Comparison of ENCODE assay signal across 10 cellular contexts in genomic region chr2:127157651-127158460, GRCh38. TPM values are rescaled to one million over a fixed set of nuclear protein-coding genes. Genes with fewer than 3 reads are reported as not detected.
A peak's percentile ranks its signal among the peaks of the same experiment; 100 is the strongest.
DNase-seq lines count a peak whose midpoint lies in the region; ATAC-seq and TF ChIP-seq lines count a peak whose summit lies in the region.
"Had no signal": no experiment of that assay in that cellular context is flagged by ENCODE, and none has a peak within 500 bp of the region (broad histone marks: within the 10 kb centered on the region; RNA-seq: fewer than 3 reads in every experiment).

No MANE protein-coding gene starts in this region.

- no peak overlapping the region for H3K14ac ChIP-seq in H9 (ENCODE audit: insufficient read depth, low read length)

- H2AK5ac ChIP-seq in H9 (ENCODE audit: insufficient read length, low read length), result no peak overlapping the region

- H2BK15ac ChIP-seq in H9 (ENCODE audit: low read depth, low read length), result no peak overlapping the region

- no peak overlapping the region for H2BK120ac ChIP-seq in H9 (ENCODE audit: low read depth, low read length, poor library complexity, severe bottlenecking)

- no peak for DNase-seq in AG10803 (ENCODE audit: low read depth)
- DNase-seq in H9, result peak; percentile 86
- DNase-seq in myocyte (ENCODE audit: low read depth), result peak; percentile 70
- DNase-seq in left colon, result no peak
- DNase-seq in NCI-H187 (lab: John Stamatoyannopoulos, UW), result no peak
- DNase-seq: DMS79, upper lobe of left lung had no signal

- no peak overlapping the region for H3K4me3 ChIP-seq in AG10803 (ENCODE audit: low read length)
- H3K4me3 ChIP-seq: upper lobe of left lung had no signal

- H3K9me3 Mint-ChIP-seq in H9 (peaks cover 0 to 3% of the 10 kb centered on the region in 2 experiments; a peak in 3 of 5 replicates), brain (peaks cover 0 to 10% (median 0%) of the 10 kb centered on the region in 5 experiments)

- intact Hi-C loops in left colon (cut with DNase I, micrococcal nuclease), result no loop called here

- no peak overlapping the region for H3K27ac ChIP-seq in H9 (ENCODE audit: insufficient read length, low read depth, low read length)
- H3K27ac ChIP-seq: upper lobe of left lung had no signal

- H3K56ac ChIP-seq in H9 (ENCODE audit: insufficient read length, low read depth, low read length), result no peak overlapping the region

- H2BK5ac ChIP-seq in H9 (ENCODE audit: insufficient read length, low read length), result no peak overlapping the region

- H3K27ac Mint-ChIP-seq in H9 (no peak overlapping the region; a peak in 1 of 7 replicates), brain (no peak overlapping the region)

- no peak overlapping the region for H3K18ac ChIP-seq in H9 (ENCODE audit: insufficient read length, low read depth, low read length)

- H3K27me3 ChIP-seq in H9 (ENCODE audit: insufficient read depth, low read length), result no peaks in the 10 kb centered on the region
- H3K27me3 ChIP-seq: upper lobe of left lung had no signal

- TF ChIP-seq CTCF in AG10803 (conservative IDR thresholded peaks at IDR 0.05; ENCODE audit: low read length) (peak; percentile 11; the same call in 1 of the 2 replicates), H9 (conservative IDR thresholded peaks at IDR 0.05) (peak; percentile 76), brain (conservative IDR thresholded peaks at IDR 0.05) (peak; percentile 35 to 58)

- H3K79me2 ChIP-seq in H9 (ENCODE audit: insufficient read depth, low read length), result no peaks in the 10 kb centered on the region

- H3K36me3 Mint-ChIP-seq in H9 (ENCODE audit: insufficient read depth in 1 of 3, low read depth in 3 of 3), result no peaks in the 10 kb centered on the region; a peak in 2 of 7 replicates
- H3K36me3 Mint-ChIP-seq in brain, result no peaks in the 10 kb centered on the region

- H3K9me3 ChIP-seq in H9 (ENCODE audit: control insufficient read depth, low read depth, low read length), result no peaks in the 10 kb centered on the region
- H3K9me3 ChIP-seq: upper lobe of left lung had no signal

- no peaks in the 10 kb centered on the region for H3K79me1 ChIP-seq in H9 (ENCODE audit: insufficient read depth, low read depth, low read length, poor library complexity, severe bottlenecking)

- no CpG with 5 or more reads among the region's 15 CpGs for WGBS in H9 (ENCODE audit: extremely low coverage, insufficient read length, low lambda C conversion rate)

- H4K8ac ChIP-seq in H9 (replicated peaks; ENCODE audit: insufficient read length, low read depth, low read length), result no peak overlapping the region

- ATAC-seq in left colon (no peak), HG02623 (IDR thresholded peaks at IDR 0.05; ENCODE audit: unreplicated experiment) (no peak), HG03565 (IDR thresholded peaks at IDR 0.05; ENCODE audit: unreplicated experiment) (no peak)

- H3K4me1 Mint-ChIP-seq in H9 (peaks cover 16 to 17% of the 10 kb centered on the region in 2 experiments), brain (peaks cover 32% of the 10 kb centered on the region)

- no peak overlapping the region for H3T11ph ChIP-seq in H9 (ENCODE audit: low read length)

- H4K5ac ChIP-seq in H9 (ENCODE audit: insufficient read length, low read depth, low read length), result no peak overlapping the region

- H4K20me1 ChIP-seq in H9 (ENCODE audit: control insufficient read depth, insufficient read depth, insufficient read length), result no peaks in the 10 kb centered on the region

- H3K4me2 ChIP-seq in H9 (ENCODE audit: insufficient read depth, insufficient read length, low read length), result no peak overlapping the region

- no peak overlapping the region for H4K91ac ChIP-seq in H9 (ENCODE audit: insufficient read length, low read depth, low read length)

- H3K23me2 ChIP-seq in H9 (ENCODE audit: insufficient read length, low read depth, low read length, poor library complexity, severe bottlenecking), result no peaks in the 10 kb centered on the region

- H3K9ac ChIP-seq in H9 (ENCODE audit: extremely low read depth, insufficient read length, low read length), result no peak overlapping the region

- H2AFZ ChIP-seq in H9 (ENCODE audit: low read length), result no peak overlapping the region

- H3K23ac ChIP-seq in H9 (ENCODE audit: insufficient read length, low read depth, low read length), result no peak overlapping the region

- no peak overlapping the region for H2BK20ac ChIP-seq in H9 (ENCODE audit: low read depth, low read length, poor library complexity, severe bottlenecking)

- H3K27me3 Mint-ChIP-seq in H9 (ENCODE audit: low read depth) (peaks cover 1% of the 10 kb centered on the region; the same call in 1 of the 2 replicates), brain (no peaks in the 10 kb centered on the region)

- no peak overlapping the region for H3K4ac ChIP-seq in H9 (ENCODE audit: low read depth, low read length)

- no peak overlapping the region for H2BK12ac ChIP-seq in H9 (ENCODE audit: insufficient read length, low read depth, low read length)

- H3K4me3 Mint-ChIP-seq in H9 (no peak overlapping the region), brain (no peak overlapping the region)

- no peaks in the 10 kb centered on the region; the same call in 1 of the 2 replicates for H3K4me1 ChIP-seq in H9 (ENCODE audit: insufficient read depth, low read length)

RNA-seq across cellular contexts. Expression of gene BIN1, which starts 50.9 kb away (rescaled TPM):
- total RNA-seq in H9 (2021), result 30.0 and 32.0 TPM in 2 replicates
- 145 TPM for polyA plus RNA-seq in brain (ENCODE audit: insufficient read depth, low read depth, low replicate concordance)
- 3,190 and 3,208 TPM in 2 replicates for total RNA-seq in myocyte
- polyA plus RNA-seq in myocyte (2012), result 771 TPM
- 10 to 100 TPM; 34.3 to 37.2 TPM for total RNA-seq in left colon

Comparison
In these comparisons a context has a peak if more than half of its experiments do, and no peak if none do; other contexts are left out.
1. DNase-seq: peak in H9 (single experiment) and myocyte (single experiment); none in AG10803 (single experiment), left colon (0 of 2) and NCI-H187 (0 of 2).
2. CTCF ChIP-seq: peak in every context shown above with its lines; median percentile 76 in H9; 46 in brain; 11 in AG10803.
3. RNA of gene BIN1, which starts 50.9 kb away (total RNA-seq): 3,190 to 3,208 TPM in myocyte; 34.3 to 37.2 TPM in left colon and 30.0 to 32.0 TPM in H9; every median in the first group is over 10 times any median in the second.